ENCODE assay signal across 11 cellular contexts in the genomic region with DNA sequence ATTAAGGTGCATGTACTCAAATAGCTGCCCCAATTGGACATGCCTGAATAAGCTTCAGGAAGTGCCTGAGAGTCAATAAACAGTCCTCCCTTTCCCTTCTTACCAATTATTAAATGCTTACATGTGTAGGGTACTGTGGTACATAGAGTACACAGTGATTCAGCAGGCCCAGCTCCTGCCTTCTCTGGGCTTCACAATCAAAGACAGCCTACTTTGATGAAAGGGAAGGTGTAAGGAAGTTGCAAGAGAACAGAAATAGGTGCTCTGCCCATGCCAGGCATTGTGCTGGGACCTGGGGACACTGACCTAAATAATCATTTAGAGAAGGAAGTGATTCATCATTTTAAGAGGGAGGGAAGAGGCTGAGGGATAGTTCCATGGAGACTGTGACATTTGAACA. TPM values are rescaled to one million over a fixed set of nuclear protein-coding genes. Genes with fewer than 3 reads are reported as not detected.
DNase-seq lines count a peak whose midpoint lies in the region; ATAC-seq and TF ChIP-seq lines count a peak whose summit lies in the region.
"Had no signal": no experiment of that assay in that cellular context is flagged by ENCODE, and none has a peak within 500 bp of the region (broad histone marks: within the 10 kb centered on the region; RNA-seq: fewer than 3 reads in every experiment).

No MANE protein-coding gene starts in this region.

- H3K27ac Mint-ChIP-seq in brain = peak overlapping the region in 4 of 5 experiments; percentile 11 to 53 (median 36)
- H3K27ac Mint-ChIP-seq: T-cell had no signal

- H3K27me3 Mint-ChIP-seq in brain = peaks cover 3% of the 10 kb centered on the region
- H3K27me3 Mint-ChIP-seq: T-cell had no signal

- H3K27ac ChIP-seq in heart left ventricle (peak overlapping the region in 2 of 12 donors; percentile 42 to 43), left ventricle myocardium inferior (replicated peaks) (no peak overlapping the region), upper lobe of right lung (no peak overlapping the region)
- H3K27ac ChIP-seq: suprapubic skin had no signal

- H3K27me3 ChIP-seq in heart left ventricle (no peaks in the 10 kb centered on the region), left ventricle myocardium inferior (ENCODE audit: low read depth) (no peaks in the 10 kb centered on the region), upper lobe of right lung (no peaks in the 10 kb centered on the region)
- H3K27me3 ChIP-seq: suprapubic skin had no signal

- H3K9me3 ChIP-seq in heart left ventricle (no peaks in the 10 kb centered on the region), left ventricle myocardium inferior (replicated peaks) (no peaks in the 10 kb centered on the region), upper lobe of right lung (no peaks in the 10 kb centered on the region)
- H3K9me3 ChIP-seq: suprapubic skin had no signal

- peaks cover 0 to 2% (median 0%) of the 10 kb centered on the region in 9 donors for H3K36me3 ChIP-seq in heart left ventricle
- H3K36me3 ChIP-seq in left ventricle myocardium inferior = no peaks in the 10 kb centered on the region
- H3K36me3 ChIP-seq in upper lobe of right lung = no peaks in the 10 kb centered on the region
- H3K36me3 ChIP-seq: suprapubic skin had no signal

- no peak for TF ChIP-seq POLR2A in heart left ventricle (IDR thresholded peaks at IDR 0.05)

- H3K4me3 Mint-ChIP-seq in brain = no peak overlapping the region

- peaks cover 68% of the 10 kb centered on the region for H3K4me1 Mint-ChIP-seq in brain

- peaks cover 20% of the 10 kb centered on the region for H3K36me3 Mint-ChIP-seq in brain
- H3K36me3 Mint-ChIP-seq: T-cell had no signal

- H3K9me3 Mint-ChIP-seq in brain = peaks cover 0 to 3% (median 0%) of the 10 kb centered on the region in 5 experiments
- H3K9me3 Mint-ChIP-seq: T-cell had no signal

- H3K4me1 ChIP-seq in heart left ventricle (peaks cover 0 to 61% (median 38%) of the 10 kb centered on the region in 12 donors), left ventricle myocardium inferior (peaks cover 54% of the 10 kb centered on the region), upper lobe of right lung (peaks cover 13% of the 10 kb centered on the region)

- intact Hi-C loops in heart left ventricle (cut with DNase I) = no loop called here
- intact Hi-C loops in left ventricle myocardium inferior (cut with micrococcal nuclease) = no loop called here
- intact Hi-C loops in upper lobe of right lung (cut with DNase I) = no loop called here

- ATAC-seq in heart left ventricle (peak in 3 of 4 donors; percentile 38 to 66 (median 45)), upper lobe of right lung (peak; percentile 39), HG03439 (IDR thresholded peaks at IDR 0.05; ENCODE audit: unreplicated experiment) (no peak)
- ATAC-seq: T-cell had no signal

- DNase-seq in heart left ventricle (no peak), left ventricle myocardium inferior (no peak), NCI-H146 (lab: John Stamatoyannopoulos, UW) (peak; percentile 17), upper lobe of right lung (no peak), germinal center (ENCODE audit: low spot score) (no peak)
- DNase-seq in activated CD4-positive, alpha-beta T cell treated with anti-CD3 and anti-CD28 coated beads, Interleukin-2, amount 50 U/mL, for 1 hour = no peak
- DNase-seq: Kasumi-1, T-cell had no signal

- TF ChIP-seq CTCF in heart left ventricle (IDR thresholded peaks at IDR 0.05) (no peak), left ventricle myocardium inferior (IDR thresholded peaks at IDR 0.05; ENCODE audit: borderline replicate concordance) (no peak), brain (conservative IDR thresholded peaks at IDR 0.05) (no peak), upper lobe of right lung (IDR thresholded peaks at IDR 0.05) (no peak)

- H3K4me3 ChIP-seq in heart left ventricle = no peak overlapping the region
- H3K4me3 ChIP-seq in left ventricle myocardium inferior = no peak overlapping the region
- H3K4me3 ChIP-seq in upper lobe of right lung = no peak overlapping the region
- H3K4me3 ChIP-seq: suprapubic skin had no signal

RNA-seq across cellular contexts. Expression of a gene that starts 17.2 kb away (rescaled TPM):
- total RNA-seq in heart left ventricle (100 to 1,000 TPM; 108 to 237 (median 168) TPM), left ventricle myocardium inferior (167 TPM), upper lobe of right lung (76.6 TPM)
- polyA plus RNA-seq in heart left ventricle (10 to 100 TPM; 21.6 to 43.7 TPM), brain (ENCODE audit: insufficient read depth, low read depth, low replicate concordance) (19.4 TPM)
